In the genomic region with DNA sequence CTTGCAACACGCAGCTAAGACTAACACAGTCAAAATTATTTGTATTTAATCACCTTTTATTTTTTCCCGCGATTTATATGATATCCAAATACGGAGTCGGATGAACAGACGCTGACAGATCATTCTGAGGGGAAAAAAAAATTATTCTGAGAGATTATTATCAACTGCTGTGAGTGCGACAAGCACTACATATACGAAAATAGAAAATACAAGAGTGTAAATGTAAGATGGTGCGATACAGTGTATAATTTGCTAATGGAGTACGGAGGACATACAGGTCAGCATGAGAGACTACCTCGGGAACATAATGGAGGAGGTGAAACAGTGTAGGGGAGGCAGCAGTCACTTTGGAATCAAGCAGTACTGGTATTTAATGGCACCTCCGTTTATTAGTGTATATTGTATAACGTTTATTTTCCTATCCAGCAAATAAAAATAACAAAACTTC, we compare ENCODE assay signal across 8 cellular contexts. TPM values are rescaled to one million over a fixed set of nuclear protein-coding genes. Genes with fewer than 3 reads are reported as not detected.
A peak's percentile ranks its signal among the peaks of the same experiment; 100 is the strongest.
DNase-seq lines count a peak whose midpoint lies in the region; ATAC-seq and TF ChIP-seq lines count a peak whose summit lies in the region.

No MANE protein-coding gene starts in this region.

- H3K9me3 Mint-ChIP-seq in endodermal cell: no peaks in the 10 kb centered on the region

- no peak for DNase-seq in GM12865 (ENCODE audit: low read depth)
- no peak for DNase-seq in NT2/D1 (ENCODE audit: low read depth, low spot score)
- no peak for DNase-seq in endodermal cell
- no peak for DNase-seq in HK-2 (ENCODE audit: unreplicated experiment)
- DNase-seq in HUDEP-2 (lab: John Stamatoyannopoulos, UW; ENCODE audit: unreplicated experiment in 76 of 76): no peak
- no peak for DNase-seq in superior temporal gyrus (ENCODE audit: extremely low spot score)

- peak overlapping the region; percentile 87 for H3K4me3 Mint-ChIP-seq in endodermal cell

- H3K9ac ChIP-seq in NT2/D1 (ENCODE audit: insufficient read length, low read depth): no peak overlapping the region
- peak overlapping the region; percentile 75 for H3K9ac ChIP-seq in endodermal cell (ENCODE audit: extremely low read depth, low read length, poor library complexity, severe bottlenecking)

- H3K27ac ChIP-seq in endodermal cell (ENCODE audit: low read depth, low read length): peak overlapping the region; percentile 64

- H3K4me3 ChIP-seq in GM12865 (ENCODE audit: low read depth, low read length) (peak overlapping the region; percentile 96), NT2/D1 (ENCODE audit: insufficient read length, low read depth) (peak overlapping the region; percentile 29), endodermal cell (ENCODE audit: low read length) (peak overlapping the region; percentile 85), neuron (ENCODE audit: low read length) (peak overlapping the region; percentile 67)

- WGBS in endodermal cell (ENCODE audit: insufficient coverage in 1 of 2, insufficient read length in 1 of 2), 2 experiments: 46 to 70% methylated on average over 7 to 11 of the region's 13 CpGs

- no peaks in the 10 kb centered on the region for H3K4me1 ChIP-seq in NT2/D1 (ENCODE audit: insufficient read depth, insufficient read length)
- peaks cover 4% of the 10 kb centered on the region for H3K4me1 ChIP-seq in endodermal cell (ENCODE audit: control insufficient read depth, insufficient read depth, low read length)
- H3K4me1 ChIP-seq in neuron (ENCODE audit: insufficient read depth, low read length): peaks cover 18% of the 10 kb centered on the region

- H3K27me3 ChIP-seq in NT2/D1 (ENCODE audit: insufficient read depth, insufficient read length) (peaks cover 23% of the 10 kb centered on the region), endodermal cell (ENCODE audit: control insufficient read depth, insufficient read depth, low read length, poor library complexity, severe bottlenecking) (no peaks in the 10 kb centered on the region), neuron (ENCODE audit: insufficient read depth, low read length) (no peaks in the 10 kb centered on the region)

- H3K27me3 Mint-ChIP-seq in endodermal cell (ENCODE audit: insufficient read depth): peaks cover 12% of the 10 kb centered on the region

- peaks cover 29% of the 10 kb centered on the region for H3K4me1 Mint-ChIP-seq in endodermal cell

- H3K27ac Mint-ChIP-seq in endodermal cell: peak overlapping the region; percentile 91

- H3K36me3 ChIP-seq in NT2/D1 (ENCODE audit: insufficient read depth, insufficient read length, low read length) (no peaks in the 10 kb centered on the region), endodermal cell (ENCODE audit: control insufficient read depth, insufficient read depth, low read length) (no peaks in the 10 kb centered on the region), neuron (ENCODE audit: insufficient read depth, low read length) (no peaks in the 10 kb centered on the region)

- no peaks in the 10 kb centered on the region for H3K36me3 Mint-ChIP-seq in endodermal cell (ENCODE audit: low read depth)

- no peak for ATAC-seq in GM21447 (IDR thresholded peaks at IDR 0.05; ENCODE audit: unreplicated experiment)

- no peak for TF ChIP-seq CTCF in GM12865 (IDR thresholded peaks at IDR 0.05; ENCODE audit: insufficient read depth, low read depth, low read length, missing control alignments)
- TF ChIP-seq CTCF in endodermal cell (conservative IDR thresholded peaks at IDR 0.05): no peak

- peak overlapping the region; percentile 94 for H2AFZ ChIP-seq in neuron (ENCODE audit: low read depth, low read length)

- H3K9me3 ChIP-seq in NT2/D1 (ENCODE audit: insufficient read depth, low read length): no peaks in the 10 kb centered on the region
- no peaks in the 10 kb centered on the region for H3K9me3 ChIP-seq in endodermal cell (ENCODE audit: control insufficient read depth, low read length)
- H3K9me3 ChIP-seq in neuron (ENCODE audit: low read length): no peaks in the 10 kb centered on the region

RNA-seq across cellular contexts. Expression of a gene that starts 2.8 kb away (rescaled TPM):
- 10 to 100 TPM; 14.5 to 18.1 TPM for total RNA-seq in endodermal cell
- 14.6 TPM for polyA plus RNA-seq in endodermal cell (2013, experiment 1 of 2)
- polyA plus RNA-seq in endodermal cell (2013, experiment 2 of 2): 13.5 TPM

RNA-seq across cellular contexts. Expression of a gene that starts 21.5 kb away (rescaled TPM):
- total RNA-seq in endodermal cell: 10 to 100 TPM; 34.8 to 39.4 TPM
- polyA plus RNA-seq in endodermal cell (2013, experiment 1 of 2): 57.3 TPM
- polyA plus RNA-seq in endodermal cell (2013, experiment 2 of 2): 59.4 TPM

Comparison
In these comparisons a context has a peak if more than half of its experiments do, and no peak if none do; other contexts are left out.
1. H3K4me3 ChIP-seq: peak in every context shown above with its lines; median percentile 96 in GM12865; 85 in endodermal cell; 67 in neuron; 29 in NT2/D1.